Comparison of ENCODE assay signal across 8 cellular contexts in genomic region chr22:22928666-22929380, GRCh38. TPM values are rescaled to one million over a fixed set of nuclear protein-coding genes. Genes with fewer than 3 reads are reported as not detected.
A peak's percentile ranks its signal among the peaks of the same experiment; 100 is the strongest.
DNase-seq lines count a peak whose midpoint lies in the region; ATAC-seq and TF ChIP-seq lines count a peak whose summit lies in the region.

No MANE protein-coding gene starts in this region.

- no peak overlapping the region for H3K14ac ChIP-seq in mesenchymal stem cell (ENCODE audit: low read length in 2 of 2)

- ATAC-seq in GM18511 (IDR thresholded peaks at IDR 0.05; ENCODE audit: unreplicated experiment) (peak; percentile 84), GM21737 (IDR thresholded peaks at IDR 0.05; ENCODE audit: unreplicated experiment) (peak; percentile 70)

- no peaks in the 10 kb centered on the region for H4K20me1 ChIP-seq in KMS-11 (ENCODE audit: insufficient read depth)

- H4K91ac ChIP-seq in mesenchymal stem cell (ENCODE audit: low read length): no peak overlapping the region

- H2AFZ ChIP-seq in KMS-11 (ENCODE audit: low read depth): no peak overlapping the region; the same call in 1 of the 2 replicates
- no peak overlapping the region for H2AFZ ChIP-seq in mesenchymal stem cell (ENCODE audit: low read depth, low read length)

- no peak overlapping the region for H2BK120ac ChIP-seq in mesenchymal stem cell (ENCODE audit: low read depth, low read length)

- H3K4me2 ChIP-seq in KMS-11 (peak overlapping the region; percentile 75), mesenchymal stem cell (ENCODE audit: low read length, poor library complexity, severe bottlenecking) (no peak overlapping the region)

- H3K4me3 Mint-ChIP-seq in activated T-cell treated with anti-CD3 and anti-CD28 coated beads, Interleukin-2, amount 50 U/mL, for 24 hours: no peak overlapping the region

- TF ChIP-seq POLR2A in testis (IDR thresholded peaks at IDR 0.05): no peak

- no peak overlapping the region for H2AK5ac ChIP-seq in mesenchymal stem cell (ENCODE audit: low read length, severe bottlenecking)

- no peak overlapping the region for H2BK12ac ChIP-seq in mesenchymal stem cell (ENCODE audit: low read length in 2 of 2)

- H3K4me1 ChIP-seq in KMS-11 (ENCODE audit: low read depth, poor library complexity, severe bottlenecking) (peaks cover 98% of the 10 kb centered on the region), mesenchymal stem cell (ENCODE audit: control insufficient read depth, insufficient read depth, low read depth, low read length) (no peaks in the 10 kb centered on the region), testis (no peaks in the 10 kb centered on the region)

- H3K9me3 ChIP-seq in mesenchymal stem cell (ENCODE audit: control insufficient read depth, low read length): no peaks in the 10 kb centered on the region
- H3K9me3 ChIP-seq in testis: no peaks in the 10 kb centered on the region

- no peaks in the 10 kb centered on the region for H3K79me1 ChIP-seq in mesenchymal stem cell (replicated peaks; ENCODE audit: low read length, poor library complexity, severe bottlenecking)

- no peaks in the 10 kb centered on the region for H3K79me2 ChIP-seq in KMS-11 (ENCODE audit: insufficient read depth, low read depth)

- no peak overlapping the region for H4K8ac ChIP-seq in mesenchymal stem cell (ENCODE audit: low read length)

- H3K4me1 Mint-ChIP-seq in activated T-cell treated with anti-CD3 and anti-CD28 coated beads, Interleukin-2, amount 50 U/mL, for 24 hours (ENCODE audit: low read depth): peaks cover 17% of the 10 kb centered on the region

- H3K9me3 Mint-ChIP-seq in activated T-cell treated with anti-CD3 and anti-CD28 coated beads, Interleukin-2, amount 50 U/mL, for 24 hours: no peaks in the 10 kb centered on the region

- DNase-seq in activated T-cell treated with anti-CD3 and anti-CD28 coated beads, Interleukin-2, amount 50 U/mL, for 24 hours: peak; percentile 48
- no peak for DNase-seq in mesenchymal stem cell
- no peak for DNase-seq in NCI-H1105 treated with DMSO at 0.1 percent for 48 hours (lab: John Stamatoyannopoulos, UW)
- DNase-seq in NCI-H2196 (lab: John Stamatoyannopoulos, UW; ENCODE audit: unreplicated experiment): no peak
- DNase-seq in testis: no peak

- intact Hi-C loops in testis (cut with DNase I; ENCODE audit: low total_unique reads): no loop called here

- no peak overlapping the region for H3K27ac Mint-ChIP-seq in activated T-cell treated with anti-CD3 and anti-CD28 coated beads, Interleukin-2, amount 50 U/mL, for 24 hours

- no peak overlapping the region for H2BK5ac ChIP-seq in mesenchymal stem cell (ENCODE audit: low read depth, low read length, poor library complexity, severe bottlenecking)

- H2BK15ac ChIP-seq in mesenchymal stem cell (ENCODE audit: low read depth, poor library complexity, severe bottlenecking): no peak overlapping the region

- TF ChIP-seq CTCF in KMS-11 (conservative IDR thresholded peaks at IDR 0.05; ENCODE audit: low read depth, low read length) (no peak), testis (IDR thresholded peaks at IDR 0.05) (no peak)

- WGBS in mesenchymal stem cell: 57% methylated on average over 11 of the region's 11 CpGs
- WGBS in testis, 2 donors: 73 to 89% methylated on average over 6 to 11 of the region's 11 CpGs

- H3K18ac ChIP-seq in mesenchymal stem cell (ENCODE audit: low read depth in 1 of 2, low read length in 2 of 2): no peak overlapping the region

- no peak overlapping the region for H3K23ac ChIP-seq in mesenchymal stem cell (ENCODE audit: low read length in 2 of 2)

- H3K4me3 ChIP-seq in KMS-11 (IDR thresholded peaks at IDR 0.05; ENCODE audit: insufficient read depth, low read depth, low read length) (no peak overlapping the region), mesenchymal stem cell (ENCODE audit: insufficient read depth in 1 of 2, low read depth in 1 of 2, low read length in 2 of 2) (no peak overlapping the region), testis (no peak overlapping the region)

- H3K36me3 Mint-ChIP-seq in activated T-cell treated with anti-CD3 and anti-CD28 coated beads, Interleukin-2, amount 50 U/mL, for 24 hours (ENCODE audit: low read depth): no peaks in the 10 kb centered on the region

- no peaks in the 10 kb centered on the region for H3K27me3 Mint-ChIP-seq in activated T-cell treated with anti-CD3 and anti-CD28 coated beads, Interleukin-2, amount 50 U/mL, for 24 hours

- H3K27me3 ChIP-seq in KMS-11 (ENCODE audit: insufficient read depth, low read depth) (no peaks in the 10 kb centered on the region), mesenchymal stem cell (ENCODE audit: control insufficient read depth in 1 of 2, insufficient read depth in 1 of 2, low read length in 2 of 2) (peaks cover 0 to 30% of the 10 kb centered on the region in 2 experiments), testis (no peaks in the 10 kb centered on the region)

- H3K36me3 ChIP-seq in KMS-11 (ENCODE audit: insufficient read depth): no peaks in the 10 kb centered on the region
- no peaks in the 10 kb centered on the region for H3K36me3 ChIP-seq in mesenchymal stem cell (ENCODE audit: control insufficient read depth in 1 of 2, insufficient read depth in 2 of 2, low read depth in 1 of 2, low read length in 2 of 2)
- no peaks in the 10 kb centered on the region for H3K36me3 ChIP-seq in testis (ENCODE audit: low read depth, missing control alignments)

- H3K4ac ChIP-seq in mesenchymal stem cell (ENCODE audit: low read depth in 1 of 2, low read length in 2 of 2): no peak overlapping the region

- H3K27ac ChIP-seq in KMS-11 (peak overlapping the region; percentile 80), mesenchymal stem cell (ENCODE audit: low read length, poor library complexity, severe bottlenecking) (no peak overlapping the region), testis (no peak overlapping the region)

- peak overlapping the region; percentile 56; the same call in 1 of the 2 replicates for H3K9ac ChIP-seq in KMS-11
- peak overlapping the region; percentile 29 for H3K9ac ChIP-seq in mesenchymal stem cell (ENCODE audit: low read length)

RNA-seq across cellular contexts. Expression of gene IGLL5, which starts 41.2 kb away (rescaled TPM):
- polyA plus RNA-seq in mesenchymal stem cell (2013, experiment 1 of 2): not detected
- not detected for polyA plus RNA-seq in mesenchymal stem cell (2013, experiment 2 of 2)
- total RNA-seq in testis: 1 to 10 TPM in 1 of 2 donors, under 1 TPM in 1; 0.94 to 1.4 TPM
- 9.8 TPM for polyA plus RNA-seq in testis (ENCODE audit: insufficient read depth, low read depth, low replicate concordance)
